Comparison of ENCODE assay signal across 13 cellular contexts in genomic region chr18:49031511-49032188, GRCh38.
DNase-seq lines count a peak whose midpoint lies in the region; ATAC-seq and TF ChIP-seq lines count a peak whose summit lies in the region.
"Had no signal": no experiment of that assay in that cellular context is flagged by ENCODE, and none has a peak within 500 bp of the region (broad histone marks: within the 10 kb centered on the region; RNA-seq: fewer than 3 reads in every experiment).

No MANE protein-coding gene starts in this region.

- no peak for TF ChIP-seq CTCF in WTC11 (IDR thresholded peaks at IDR 0.05)

- peak overlapping the region in 8 of 11 experiments; percentile 30 to 69 (median 61); a peak in 14 of 22 replicates for H3K27ac ChIP-seq in BLaER1 treated with 17β-estradiol and CSF1 and Interleukin-3, amounts not matched to agents 10 nM and 100 nM
- H3K27ac ChIP-seq: tibial nerve had no signal

- DNase-seq in WTC11 (ENCODE audit: low spot score) (no peak), pons (ENCODE audit: low spot score) (peak; percentile 69), MG63 (no peak), RPMI8226 (no peak), putamen (ENCODE audit: low spot score) (no peak), T1000 (lab: John Stamatoyannopoulos, UW) (no peak)
- peak; percentile 48 for DNase-seq in activated naive CD8-positive, alpha-beta T cell treated with anti-CD3 and anti-CD28 coated beads, Interleukin-2, amount 50 U/mL, for 24 hours
- DNase-seq: AML-193, NCI-H187 treated with DMSO at 0.1 percent for 48 hours, OCI-M1 had no signal

- H3K4me3 ChIP-seq in BLaER1 treated with 17β-estradiol and CSF1 and Interleukin-3, amounts not matched to agents 10 nM and 100 nM: no peak overlapping the region
- H3K4me3 ChIP-seq in MG63: no peak overlapping the region
- H3K4me3 ChIP-seq: tibial nerve had no signal

- peaks cover 16 to 43% (median 25%) of the 10 kb centered on the region in 11 experiments for H3K9me3 ChIP-seq in BLaER1 treated with 17β-estradiol and CSF1 and Interleukin-3, amounts not matched to agents 10 nM and 100 nM (replicated peaks in 1 of 11)
- peaks cover 6% of the 10 kb centered on the region; the same call in 1 of the 2 replicates for H3K9me3 ChIP-seq in MG63
- H3K9me3 ChIP-seq: tibial nerve had no signal

- no peaks in the 10 kb centered on the region for H3K36me3 Mint-ChIP-seq in WTC11
- no peaks in the 10 kb centered on the region for H3K36me3 Mint-ChIP-seq in activated naive CD8-positive, alpha-beta T cell treated with anti-CD3 and anti-CD28 coated beads, Interleukin-2, amount 50 U/mL, for 24 hours (ENCODE audit: low read depth)

- POLR2A ChIA-PET in WTC11 (lab: Charles Lee): interaction anchor here (2.0 kb wide), 1 partner anchor 10 kb away, joined by 4 read pairs; no protein-coding TSS in a partner anchor

- H3K4me3 Mint-ChIP-seq in WTC11: no peak overlapping the region
- H3K4me3 Mint-ChIP-seq in activated naive CD8-positive, alpha-beta T cell treated with anti-CD3 and anti-CD28 coated beads, Interleukin-2, amount 50 U/mL, for 24 hours: peak overlapping the region; percentile 21
- H3K4me3 Mint-ChIP-seq: neural crest cell had no signal

- peak; percentile 65 for ATAC-seq in WTC11
- ATAC-seq in activated naive CD8-positive, alpha-beta T cell treated with anti-CD3 and anti-CD28 coated beads, Interleukin-2, amount 50 U/mL, for 24 hours: peak; percentile 75

- H3K27ac Mint-ChIP-seq in WTC11: no peak overlapping the region
- peak overlapping the region; percentile 82 for H3K27ac Mint-ChIP-seq in activated naive CD8-positive, alpha-beta T cell treated with anti-CD3 and anti-CD28 coated beads, Interleukin-2, amount 50 U/mL, for 24 hours

- peaks cover 0 to 39% (median 12%) of the 10 kb centered on the region in 11 experiments; a peak in 18 of 22 replicates for H3K36me3 ChIP-seq in BLaER1 treated with 17β-estradiol and CSF1 and Interleukin-3, amounts not matched to agents 10 nM and 100 nM
- no peaks in the 10 kb centered on the region for H3K36me3 ChIP-seq in MG63
- H3K36me3 ChIP-seq: tibial nerve had no signal

- peak overlapping the region in 5 of 11 experiments; percentile 13 to 49 (median 39); a peak in 6 of 22 replicates for H3K9ac ChIP-seq in BLaER1 treated with 17β-estradiol and CSF1 and Interleukin-3, amounts not matched to agents 10 nM and 100 nM

- H4K20me1 ChIP-seq in BLaER1 treated with 17β-estradiol and CSF1 and Interleukin-3, amounts not matched to agents 10 nM and 100 nM: no peaks in the 10 kb centered on the region

- H3K9me3 Mint-ChIP-seq in WTC11: peaks cover 15% of the 10 kb centered on the region
- H3K9me3 Mint-ChIP-seq in activated naive CD8-positive, alpha-beta T cell treated with anti-CD3 and anti-CD28 coated beads, Interleukin-2, amount 50 U/mL, for 24 hours: peaks cover 3% of the 10 kb centered on the region

- peak overlapping the region; percentile 13 to 77 (median 67); a peak in 20 of 22 replicates for H3K4me2 ChIP-seq in BLaER1 treated with 17β-estradiol and CSF1 and Interleukin-3, amounts not matched to agents 10 nM and 100 nM

- H3K27me3 Mint-ChIP-seq in WTC11 (ENCODE audit: low read depth): peaks cover 3% of the 10 kb centered on the region; the same call in 1 of the 2 replicates
- H3K27me3 Mint-ChIP-seq in activated naive CD8-positive, alpha-beta T cell treated with anti-CD3 and anti-CD28 coated beads, Interleukin-2, amount 50 U/mL, for 24 hours: no peaks in the 10 kb centered on the region

- H3K4me1 Mint-ChIP-seq in WTC11: no peaks in the 10 kb centered on the region; the same call in 1 of the 2 replicates
- H3K4me1 Mint-ChIP-seq in activated naive CD8-positive, alpha-beta T cell treated with anti-CD3 and anti-CD28 coated beads, Interleukin-2, amount 50 U/mL, for 24 hours: peaks cover 28% of the 10 kb centered on the region
- H3K4me1 Mint-ChIP-seq: neural crest cell had no signal

- CTCF ChIA-PET in WTC11 (lab: Charles Lee): interaction anchor here (1.4 to 3.1 kb wide), 2 partner anchors 10 kb away, joined by 5 to 10 read pairs; no protein-coding TSS in a partner anchor

- H3K4me1 ChIP-seq in BLaER1 treated with 17β-estradiol and CSF1 and Interleukin-3, amounts not matched to agents 10 nM and 100 nM: peaks cover 6 to 54% (median 31%) of the 10 kb centered on the region in 10 experiments; a peak in 19 of 20 replicates

- no peaks in the 10 kb centered on the region for H3K27me3 ChIP-seq in BLaER1 treated with 17β-estradiol and CSF1 and Interleukin-3, amounts not matched to agents 10 nM and 100 nM
- H3K27me3 ChIP-seq in MG63: no peaks in the 10 kb centered on the region
- H3K27me3 ChIP-seq: tibial nerve had no signal

TF ChIP-seq in WTC11, 78 proteins besides CTCF, POLR2A, EP300 and RAD21:
- no peak for TF ChIP-seq NR3C1 (CRISPR knock-in tag; conservative IDR thresholded peaks at IDR 0.05; ENCODE audit: low read depth)
- TF ChIP-seq SMAD3 (CRISPR knock-in tag; IDR thresholded peaks at IDR 0.05; ENCODE audit: borderline replicate concordance): no peak
- no peak for TF ChIP-seq RELA (CRISPR knock-in tag; IDR thresholded peaks at IDR 0.05; ENCODE audit: borderline replicate concordance)

Comparison
In these comparisons a context has a peak if more than half of its experiments do, and no peak if none do; other contexts are left out.
1. DNase-seq: peak in activated naive CD8-positive, alpha-beta T cell treated with anti-CD3 and anti-CD28 coated beads, Interleukin-2, amount 50 U/mL, for 24 hours (single experiment) and pons (single experiment); none in WTC11 (single experiment), MG63 (single experiment), RPMI8226 (single experiment), putamen (single experiment) and T1000 (single experiment).